Comparison of ENCODE assay signal across 1 cellular context in the genomic region with DNA sequence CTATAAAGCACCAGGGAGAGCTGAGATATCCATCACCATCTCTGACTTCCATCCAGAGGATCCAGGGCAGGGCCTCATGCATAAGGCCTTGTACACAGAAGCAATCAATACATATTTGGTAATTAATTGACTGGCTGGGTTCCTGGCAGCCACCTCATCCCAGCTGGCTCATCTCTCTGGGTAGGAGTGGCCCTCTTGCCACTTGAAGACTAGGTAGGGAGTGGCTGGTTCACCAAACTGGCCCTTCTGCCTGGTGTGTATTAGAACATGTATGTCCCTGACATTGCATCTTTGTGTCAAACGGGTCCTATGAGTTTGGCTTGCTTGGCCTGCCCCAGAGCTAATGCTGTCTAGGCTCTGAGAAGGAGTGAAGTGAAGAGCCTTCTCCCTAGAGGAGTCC.
TF ChIP-seq lines count a peak whose summit lies in the region.

No MANE protein-coding gene starts in this region.

TF ChIP-seq in SK-N-SH, 30 proteins besides CTCF, POLR2A, EP300 and RAD21:
- TF ChIP-seq ELF1 (IDR thresholded peaks at IDR 0.05) = no peak
- TF ChIP-seq RFX5 (IDR thresholded peaks at IDR 0.05; ENCODE audit: low read length) = no peak
- TF ChIP-seq USF2 (IDR thresholded peaks at IDR 0.05; ENCODE audit: borderline replicate concordance, low read depth, low read length) = no peak
- no peak for TF ChIP-seq CHD2 (IDR thresholded peaks at IDR 0.05; ENCODE audit: low read length, partially characterized antibody)
- TF ChIP-seq SMC3 (IDR thresholded peaks at IDR 0.05; ENCODE audit: low read depth, low read length) = no peak
- TF ChIP-seq SIN3A (IDR thresholded peaks at IDR 0.05; ENCODE audit: borderline replicate concordance, low read depth, low read length) = no peak
- no peak for TF ChIP-seq IRF3 (IDR thresholded peaks at IDR 0.05; ENCODE audit: low read depth, low read length)
- TF ChIP-seq JUND (IDR thresholded peaks at IDR 0.05) = no peak
